8 cellular contexts compared by ENCODE assay signal in the genomic region with DNA sequence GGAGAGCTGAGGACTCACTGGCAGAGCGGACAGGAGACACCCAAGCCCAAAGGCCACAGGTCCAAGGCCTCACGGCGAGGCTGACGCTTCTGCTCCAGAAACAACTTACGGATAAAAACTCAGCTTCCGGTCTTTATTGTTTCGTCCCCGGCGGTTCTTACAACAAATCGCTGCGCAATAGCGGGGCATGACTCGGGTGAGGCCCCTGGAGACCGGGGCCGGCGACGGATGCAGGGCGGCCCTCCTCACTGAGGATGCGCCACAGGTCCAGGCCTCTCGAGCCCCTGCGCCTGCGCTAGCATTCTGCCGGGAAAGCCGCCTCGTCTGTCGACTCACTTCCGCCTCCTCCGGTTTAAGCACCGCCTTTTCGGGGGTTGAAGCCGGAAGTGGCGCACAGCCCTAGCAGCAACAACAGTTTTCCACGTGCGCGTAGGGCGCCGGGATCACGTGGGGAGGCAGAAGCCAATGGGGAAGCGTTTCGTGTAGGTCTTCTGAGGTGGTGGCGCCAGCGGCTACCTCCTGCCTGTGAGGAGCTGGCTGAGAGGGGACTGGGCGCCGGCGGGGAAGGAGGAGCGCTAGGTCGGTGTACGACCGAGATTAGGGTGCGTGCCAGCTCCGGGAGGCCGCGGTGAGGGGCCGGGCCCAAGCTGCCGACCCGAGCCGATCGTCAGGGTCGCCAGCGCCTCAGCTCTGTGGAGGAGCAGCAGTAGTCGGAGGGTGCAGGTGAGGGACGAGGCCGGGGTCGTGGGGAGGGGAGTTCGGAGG. TPM values are rescaled to one million over a fixed set of nuclear protein-coding genes. Genes with fewer than 3 reads are reported as not detected.
A peak's percentile ranks its signal among the peaks of the same experiment; 100 is the strongest.
DNase-seq lines count a peak whose midpoint lies in the region; ATAC-seq and TF ChIP-seq lines count a peak whose summit lies in the region.

A gene (plus strand): TSS at position 494 of the 765 bp plus-strand sequence. CDS start 1,853 bp downstream, outside the sequence.
A gene with protein sequence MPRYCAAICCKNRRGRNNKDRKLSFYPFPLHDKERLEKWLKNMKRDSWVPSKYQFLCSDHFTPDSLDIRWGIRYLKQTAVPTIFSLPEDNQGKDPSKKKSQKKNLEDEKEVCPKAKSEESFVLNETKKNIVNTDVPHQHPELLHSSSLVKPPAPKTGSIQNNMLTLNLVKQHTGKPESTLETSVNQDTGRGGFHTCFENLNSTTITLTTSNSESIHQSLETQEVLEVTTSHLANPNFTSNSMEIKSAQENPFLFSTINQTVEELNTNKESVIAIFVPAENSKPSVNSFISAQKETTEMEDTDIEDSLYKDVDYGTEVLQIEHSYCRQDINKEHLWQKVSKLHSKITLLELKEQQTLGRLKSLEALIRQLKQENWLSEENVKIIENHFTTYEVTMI (minus strand): TSS at position 326 of the 765 bp plus-strand sequence. CDS start 137 bp downstream, at position 189.

- no peak for TF ChIP-seq CTCF in AG10803 (conservative IDR thresholded peaks at IDR 0.05; ENCODE audit: low read length)

- DNase-seq in AG10803 (ENCODE audit: low read depth) (peak; percentile 99), NCI-H460 (ENCODE audit: extremely low read depth, low read depth) (peak; percentile 100), cerebellum (ENCODE audit: low spot score) (peak; percentile 98), islet precursor cell (peak; percentile 100)
- DNase-seq in activated CD4-positive, CD25-positive, alpha-beta regulatory T cell treated with anti-CD3 and anti-CD28 coated beads, Interleukin-2, amount 50 U/mL, for 72 hours = peak; percentile 97
- peak; percentile 97 to 99 (median 97) for DNase-seq in stimulated activated CD4-positive, alpha-beta T cell treated with anti-CD3 and anti-CD28 coated beads, Interleukin-12 subunit alpha, Interleukin-12 subunit beta, amount 100 ng/mL, for 48 hours (ENCODE audit: low read depth in 2 of 3, low spot score in 1 of 3)

- H3K4me3 ChIP-seq in AG10803 (ENCODE audit: low read length) = peak within 1 kb of the TSS; percentile 85

- ATAC-seq in GM19043 (IDR thresholded peaks at IDR 0.05; ENCODE audit: low read depth, unreplicated experiment) = peak; percentile 92
- ATAC-seq in HG03378 (IDR thresholded peaks at IDR 0.05; ENCODE audit: unreplicated experiment) = peak; percentile 96

RNA-seq across cellular contexts. Expression of the first gene that starts in this region (rescaled TPM):
- total RNA-seq in NCI-H460 (2014; rRNA removed; shearing (Covaris generic)) = 18.0 and 24.1 TPM in 2 replicates
- polyA plus RNA-seq in NCI-H460 (2014; cell fraction: nucleus; rRNA removed) = 5.9 and 7.6 TPM in 2 replicates
- total RNA-seq in cerebellum = 28.0 TPM

RNA-seq across cellular contexts. Expression of the second gene that starts in this region (rescaled TPM):
- total RNA-seq in NCI-H460 (2014; rRNA removed; shearing (Covaris generic)) = 37.9 and 43.7 TPM in 2 replicates
- 13.4 and 14.2 TPM in 2 replicates for polyA plus RNA-seq in NCI-H460 (2014; cell fraction: nucleus; rRNA removed)
- 34.8 TPM for total RNA-seq in cerebellum

Comparison
In these comparisons a context has a peak if more than half of its experiments do, and no peak if none do; other contexts are left out.
1. Peak in every context shown above with its lines: DNase-seq, ATAC-seq and H3K4me3 ChIP-seq.